ENCODE assay signal across 8 cellular contexts in genomic region chr2:202238234-202239197, GRCh38. TPM values are rescaled to one million over a fixed set of nuclear protein-coding genes. Genes with fewer than 3 reads are reported as not detected.
DNase-seq lines count a peak whose midpoint lies in the region; ATAC-seq and TF ChIP-seq lines count a peak whose summit lies in the region.

Gene SUMO1 (minus strand): TSS chr2:202238597. CDS start chr2:202238451, 146 bp downstream.

- H3K27ac Mint-ChIP-seq in activated B cell treated with CpG ODN at 0.5 μM for 24 hours: peak within 1 kb of the TSS; percentile 93

- peak; percentile 89 for DNase-seq in AG08395 (ENCODE audit: low spot score)
- peak; percentile 76 for DNase-seq in NCI-H226
- peak; percentile 86 for DNase-seq in activated B cell treated with CpG ODN at 0.5 μM for 24 hours
- DNase-seq in cardiac fibroblast (ENCODE audit: low read depth in 2 of 2): peak; percentile 86
- peak; percentile 93 for DNase-seq in iPS-NIHi7 (ENCODE audit: extremely low spot score)
- peak; percentile 64 for DNase-seq in smooth muscle cell (lab: John Stamatoyannopoulos, UW; ENCODE audit: unreplicated experiment)

- H3K4me3 Mint-ChIP-seq in activated B cell treated with CpG ODN at 0.5 μM for 24 hours: peak within 1 kb of the TSS; percentile 100

- H3K4me1 Mint-ChIP-seq in activated B cell treated with CpG ODN at 0.5 μM for 24 hours: peaks cover 36% of the 10 kb centered on the region

- peak within 1 kb of the TSS; percentile 88 for H3K4me2 ChIP-seq in smooth muscle cell

- TF ChIP-seq CTCF in activated B cell treated with CpG ODN at 0.5 μM for 24 hours (IDR thresholded peaks at IDR 0.05) (no peak), cardiac fibroblast (IDR thresholded peaks at IDR 0.05; ENCODE audit: low read depth, low read length) (no peak), smooth muscle cell (IDR thresholded peaks at IDR 0.05; ENCODE audit: borderline replicate concordance, insufficient read depth, poor library complexity, severe bottlenecking) (no peak)

- H3K4me1 ChIP-seq in smooth muscle cell (ENCODE audit: low read depth): peaks cover 18% of the 10 kb centered on the region

- no peaks in the 10 kb centered on the region for H3F3A ChIP-seq in smooth muscle cell (ENCODE audit: low read depth)

- POLR2A ChIA-PET in activated B cell treated with CpG ODN at 0.5 μM for 24 hours (lab: Charles Lee): interaction anchor here (0.7 to 3.1 kb wide), 7 partner anchors 19 to 1226 kb away, joined by 3 to 11 read pairs (median 5); partner anchors contain the start of genes BMPR2 and NOP58

- peak; percentile 75 for TF ChIP-seq POLR2A in GM18951 (IDR thresholded peaks at IDR 0.05; ENCODE audit: extremely low read depth, insufficient read depth, insufficient read length)

- peak within 1 kb of the TSS; percentile 100 for H2AFZ ChIP-seq in smooth muscle cell (ENCODE audit: low read depth)

- intact Hi-C loops in activated B cell treated with CpG ODN at 0.5 μM for 24 hours (cut with micrococcal nuclease): loop anchor here (1.0 to 10.0 kb wide), 6 partner anchors 27 to 1524 kb away; partner anchors contain the start of genes BZW1, CYP20A1, NBEAL1 and NOP58

- in situ Hi-C loops in GM18951 (cut with MboI; ENCODE audit: low sequenced_read_pairs, unreplicated experiment): no loop called here

- peak within 1 kb of the TSS; percentile 87 for H3K27ac ChIP-seq in smooth muscle cell (ENCODE audit: low read depth)

- H3K79me2 ChIP-seq in smooth muscle cell (ENCODE audit: low read depth): peaks cover 47% of the 10 kb centered on the region

- peaks cover 43% of the 10 kb centered on the region for H4K20me1 ChIP-seq in smooth muscle cell (ENCODE audit: low read depth)

- no peaks in the 10 kb centered on the region for H3K36me3 ChIP-seq in smooth muscle cell (ENCODE audit: low read depth)

- H3K27me3 Mint-ChIP-seq in activated B cell treated with CpG ODN at 0.5 μM for 24 hours: no peaks in the 10 kb centered on the region

- CTCF ChIA-PET in activated B cell treated with CpG ODN at 0.5 μM for 24 hours (lab: Charles Lee): interaction anchor here (1.3 kb wide), 1 partner anchor 26 kb away, joined by 5 read pairs; no protein-coding TSS in a partner anchor

- peak within 1 kb of the TSS; percentile 91 for H3K9ac ChIP-seq in smooth muscle cell (ENCODE audit: low read depth)

- H3K4me3 ChIP-seq in cardiac fibroblast (replicated peaks in 1 of 2; ENCODE audit: low read depth in 2 of 2, low read length in 2 of 2): peak within 1 kb of the TSS; percentile 74 to 91
- peak within 1 kb of the TSS; percentile 98 for H3K4me3 ChIP-seq in smooth muscle cell

- 4% methylated on average over 37 of the region's 54 CpGs for WGBS in smooth muscle cell (ENCODE audit: low lambda C conversion rate)

- no peaks in the 10 kb centered on the region for H3K9me3 Mint-ChIP-seq in activated B cell treated with CpG ODN at 0.5 μM for 24 hours

- H3K9me3 ChIP-seq in smooth muscle cell (replicated peaks; ENCODE audit: low read depth): no peaks in the 10 kb centered on the region

- peaks cover 9% of the 10 kb centered on the region for H3K36me3 Mint-ChIP-seq in activated B cell treated with CpG ODN at 0.5 μM for 24 hours (ENCODE audit: low read depth)

- H3K27me3 ChIP-seq in smooth muscle cell (ENCODE audit: low read depth): no peaks in the 10 kb centered on the region

- ATAC-seq in HG03175 (IDR thresholded peaks at IDR 0.05; ENCODE audit: unreplicated experiment): peak; percentile 96
- ATAC-seq in activated B cell treated with CpG ODN at 0.5 μM for 24 hours (ENCODE audit: low read depth): peak; percentile 94

RNA-seq across cellular contexts. Expression of gene SUMO1, which starts in this region (rescaled TPM):
- total RNA-seq in activated B cell treated with CpG ODN at 0.5 μM for 24 hours: 78.8 and 83.9 TPM in 2 replicates
- total RNA-seq in smooth muscle cell: 130 and 179 TPM in 2 replicates
- 156 and 159 TPM in 2 replicates for polyA plus RNA-seq in smooth muscle cell

Comparison
In these comparisons a context has a peak if more than half of its experiments do, and no peak if none do; other contexts are left out.
1. Peak in every context shown above with its lines: DNase-seq, ATAC-seq, H3K4me3 ChIP-seq and H3K27ac ChIP-seq.